ENCODE assay signal across 1 cellular context in genomic region chr22:39439170-39439569, GRCh38.
TF ChIP-seq lines count a peak whose summit lies in the region.

No MANE protein-coding gene starts in this region.

TF ChIP-seq in K562, 482 proteins besides CTCF, POLR2A, EP300 and RAD21 (continued from another document):
- TF ChIP-seq PKNOX1 (IDR thresholded peaks at IDR 0.05): peak; percentile 64; the same call in 1 of the 2 replicates
- TF ChIP-seq CTBP1 (IDR thresholded peaks at IDR 0.05; ENCODE audit: borderline replicate concordance): 0 out of 2 replicates have a peak, but pooled peaks have one; percentile 18
- TF ChIP-seq ATF4 (CRISPR knock-in tag; IDR thresholded peaks at IDR 0.05): no peak
- 0 out of 2 replicates have a peak, but pooled peaks have one; percentile 43 for TF ChIP-seq NFRKB (IDR thresholded peaks at IDR 0.05; ENCODE audit: low read depth)
- TF ChIP-seq HDAC2 (IDR thresholded peaks at IDR 0.05): 0 out of 2 replicates have a peak, but pooled peaks have one; percentile 33
- peak; percentile 22; the same call in 1 of the 2 replicates for TF ChIP-seq MAFK (IDR thresholded peaks at IDR 0.05; ENCODE audit: low read length)
- TF ChIP-seq BCOR (IDR thresholded peaks at IDR 0.05): peak; percentile 78
- 0 out of 2 replicates have a peak, but pooled peaks have one; percentile 46 for TF ChIP-seq CBFA2T3 (IDR thresholded peaks at IDR 0.05)
- no peak for TF ChIP-seq CHAMP1 (IDR thresholded peaks at IDR 0.05)
- TF ChIP-seq JUN (IDR thresholded peaks at IDR 0.05; ENCODE audit: borderline replicate concordance, low read depth, low read length): peak; percentile 69; the same call in 1 of the 2 replicates
- no peak for TF ChIP-seq JUN (CRISPR knock-in tag; IDR thresholded peaks at IDR 0.05; ENCODE audit: borderline replicate concordance)
- peak; percentile 43 for TF ChIP-seq MEIS2 (IDR thresholded peaks at IDR 0.05; ENCODE audit: partially characterized antibody)
- TF ChIP-seq FOSL1 (tag; conservative IDR thresholded peaks at IDR 0.05): peak; percentile 87
- no peak for TF ChIP-seq PHB2 (IDR thresholded peaks at IDR 0.05; ENCODE audit: low read depth)
- TF ChIP-seq TCF7 (IDR thresholded peaks at IDR 0.05; ENCODE audit: borderline replicate concordance): no peak
- peak; percentile 31; the same call in 1 of the 2 replicates for TF ChIP-seq ARID3A (IDR thresholded peaks at IDR 0.05; ENCODE audit: borderline replicate concordance, low read depth, low read length)
- peak; percentile 96 for TF ChIP-seq SMARCA5 (IDR thresholded peaks at IDR 0.05)
- no peak for TF ChIP-seq ZBTB43 (CRISPR knock-in tag; IDR thresholded peaks at IDR 0.05)
- TF ChIP-seq CEBPB (tag; IDR thresholded peaks at IDR 0.05): peak; percentile 49; the same call in 1 of the 2 replicates
- no peak for TF ChIP-seq KDM2B (CRISPR knock-in tag; IDR thresholded peaks at IDR 0.05)
- TF ChIP-seq ETV5 (CRISPR knock-in tag; IDR thresholded peaks at IDR 0.05; ENCODE audit: low read depth): no peak
- TF ChIP-seq ETV1 (tag; conservative IDR thresholded peaks at IDR 0.05; ENCODE audit: low read depth): peak; percentile 69
- 0 out of 2 replicates have a peak, but pooled peaks have one; percentile 43 for TF ChIP-seq MTA1 (IDR thresholded peaks at IDR 0.05; ENCODE audit: borderline replicate concordance)
- peak; percentile 61; the same call in 1 of the 2 replicates for TF ChIP-seq SPI1 (IDR thresholded peaks at IDR 0.05; ENCODE audit: borderline replicate concordance, low read depth, low read length)
- peak; percentile 36; the same call in 1 of the 2 replicates for TF ChIP-seq C11orf30 (IDR thresholded peaks at IDR 0.05; ENCODE audit: low read depth)
